ENCODE assay signal across 1 cellular context in genomic region chrX:15202458-15203177, GRCh38.
TF ChIP-seq lines count a peak whose summit lies in the region.

No MANE protein-coding gene starts in this region.

TF ChIP-seq in GM12878, 131 proteins besides CTCF, POLR2A, EP300 and RAD21 (continued from another document):
- TF ChIP-seq, protein P1, sequence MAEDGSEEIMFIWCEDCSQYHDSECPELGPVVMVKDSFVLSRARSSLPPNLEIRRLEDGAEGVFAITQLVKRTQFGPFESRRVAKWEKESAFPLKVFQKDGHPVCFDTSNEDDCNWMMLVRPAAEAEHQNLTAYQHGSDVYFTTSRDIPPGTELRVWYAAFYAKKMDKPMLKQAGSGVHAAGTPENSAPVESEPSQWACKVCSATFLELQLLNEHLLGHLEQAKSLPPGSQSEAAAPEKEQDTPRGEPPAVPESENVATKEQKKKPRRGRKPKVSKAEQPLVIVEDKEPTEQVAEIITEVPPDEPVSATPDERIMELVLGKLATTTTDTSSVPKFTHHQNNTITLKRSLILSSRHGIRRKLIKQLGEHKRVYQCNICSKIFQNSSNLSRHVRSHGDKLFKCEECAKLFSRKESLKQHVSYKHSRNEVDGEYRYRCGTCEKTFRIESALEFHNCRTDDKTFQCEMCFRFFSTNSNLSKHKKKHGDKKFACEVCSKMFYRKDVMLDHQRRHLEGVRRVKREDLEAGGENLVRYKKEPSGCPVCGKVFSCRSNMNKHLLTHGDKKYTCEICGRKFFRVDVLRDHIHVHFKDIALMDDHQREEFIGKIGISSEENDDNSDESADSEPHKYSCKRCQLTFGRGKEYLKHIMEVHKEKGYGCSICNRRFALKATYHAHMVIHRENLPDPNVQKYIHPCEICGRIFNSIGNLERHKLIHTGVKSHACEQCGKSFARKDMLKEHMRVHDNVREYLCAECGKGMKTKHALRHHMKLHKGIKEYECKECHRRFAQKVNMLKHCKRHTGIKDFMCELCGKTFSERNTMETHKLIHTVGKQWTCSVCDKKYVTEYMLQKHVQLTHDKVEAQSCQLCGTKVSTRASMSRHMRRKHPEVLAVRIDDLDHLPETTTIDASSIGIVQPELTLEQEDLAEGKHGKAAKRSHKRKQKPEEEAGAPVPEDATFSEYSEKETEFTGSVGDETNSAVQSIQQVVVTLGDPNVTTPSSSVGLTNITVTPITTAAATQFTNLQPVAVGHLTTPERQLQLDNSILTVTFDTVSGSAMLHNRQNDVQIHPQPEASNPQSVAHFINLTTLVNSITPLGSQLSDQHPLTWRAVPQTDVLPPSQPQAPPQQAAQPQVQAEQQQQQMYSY (CRISPR knock-in tag; IDR thresholded peaks at IDR 0.05) = no peak
- TF ChIP-seq SMAD1 (IDR thresholded peaks at IDR 0.05; ENCODE audit: low read depth, partially characterized antibody) = no peak
- TF ChIP-seq, protein P2, sequence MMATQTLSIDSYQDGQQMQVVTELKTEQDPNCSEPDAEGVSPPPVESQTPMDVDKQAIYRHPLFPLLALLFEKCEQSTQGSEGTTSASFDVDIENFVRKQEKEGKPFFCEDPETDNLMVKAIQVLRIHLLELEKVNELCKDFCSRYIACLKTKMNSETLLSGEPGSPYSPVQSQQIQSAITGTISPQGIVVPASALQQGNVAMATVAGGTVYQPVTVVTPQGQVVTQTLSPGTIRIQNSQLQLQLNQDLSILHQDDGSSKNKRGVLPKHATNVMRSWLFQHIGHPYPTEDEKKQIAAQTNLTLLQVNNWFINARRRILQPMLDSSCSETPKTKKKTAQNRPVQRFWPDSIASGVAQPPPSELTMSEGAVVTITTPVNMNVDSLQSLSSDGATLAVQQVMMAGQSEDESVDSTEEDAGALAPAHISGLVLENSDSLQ (IDR thresholded peaks at IDR 0.05) = no peak
